In genomic region chr14:32077081-32078029, GRCh38 we compare ENCODE assay signal across 8 cellular contexts. TPM values are rescaled to one million over a fixed set of nuclear protein-coding genes. Genes with fewer than 3 reads are reported as not detected.
DNase-seq lines count a peak whose midpoint lies in the region; ATAC-seq and TF ChIP-seq lines count a peak whose summit lies in the region.

Gene ARHGAP5, plus strand, starts transcription at chr14:32077304. Its CDS starts 13,366 bp downstream, at chr14:32090670.

- TF ChIP-seq CTCF in epithelial cell of proximal tubule (conservative IDR thresholded peaks at IDR 0.05; ENCODE audit: low read depth, low read length): no peak

- H3K9me3 Mint-ChIP-seq in stimulated activated naive CD8-positive, alpha-beta T cell treated with anti-CD3 and anti-CD28 coated beads, Interleukin-15, amount 100 ng/mL, for 72 hours: no peaks in the 10 kb centered on the region

- ATAC-seq in HG02981 (IDR thresholded peaks at IDR 0.05; ENCODE audit: unreplicated experiment): peak; percentile 44
- ATAC-seq in stimulated activated naive CD8-positive, alpha-beta T cell treated with anti-CD3 and anti-CD28 coated beads, Interleukin-15, amount 100 ng/mL, for 72 hours: peak; percentile 56

- no peaks in the 10 kb centered on the region for H3K27me3 Mint-ChIP-seq in stimulated activated naive CD8-positive, alpha-beta T cell treated with anti-CD3 and anti-CD28 coated beads, Interleukin-15, amount 100 ng/mL, for 72 hours

- H3K4me1 ChIP-seq in muscle layer of colon (ENCODE audit: insufficient read depth, low read length): peaks cover 35% of the 10 kb centered on the region

- H3K36me3 ChIP-seq in muscle layer of colon (ENCODE audit: insufficient read depth, low read length): no peaks in the 10 kb centered on the region

- peak within 1 kb of the TSS; percentile 92 for H3K9ac ChIP-seq in muscle layer of colon (ENCODE audit: low read length)

- peak within 1 kb of the TSS; percentile 99 for H3K27ac ChIP-seq in muscle layer of colon (ENCODE audit: low read depth, low read length)

- peaks cover 34% of the 10 kb centered on the region for H3K4me1 Mint-ChIP-seq in stimulated activated naive CD8-positive, alpha-beta T cell treated with anti-CD3 and anti-CD28 coated beads, Interleukin-15, amount 100 ng/mL, for 72 hours

- H3K4me3 ChIP-seq in epithelial cell of proximal tubule (ENCODE audit: low read depth, low read length) (peak within 1 kb of the TSS; percentile 86), muscle layer of colon (ENCODE audit: low read depth in 1 of 2, low read length in 2 of 2) (peak within 1 kb of the TSS; percentile 93 to 95)

- H3K4me3 Mint-ChIP-seq in stimulated activated naive CD8-positive, alpha-beta T cell treated with anti-CD3 and anti-CD28 coated beads, Interleukin-15, amount 100 ng/mL, for 72 hours: peak within 1 kb of the TSS; percentile 90 to 91

- no peaks in the 10 kb centered on the region for H3K9me3 ChIP-seq in muscle layer of colon (ENCODE audit: low read length)

- H3K27me3 ChIP-seq in muscle layer of colon (ENCODE audit: control insufficient read depth in 1 of 2, insufficient read depth in 2 of 2, low read length in 2 of 2): no peaks in the 10 kb centered on the region

- DNase-seq in NCI-H2196 (lab: John Stamatoyannopoulos, UW; ENCODE audit: unreplicated experiment) (peak; percentile 13), NCI-H2196 treated with DMSO at 0.1 percent for 48 hours (lab: John Stamatoyannopoulos, UW; ENCODE audit: unreplicated experiment) (no peak), NCI-H526 (lab: John Stamatoyannopoulos, UW) (peak; percentile 44 to 86), epithelial cell of proximal tubule (ENCODE audit: low read depth) (no peak)
- DNase-seq in activated CD8-positive, alpha-beta memory T cell treated with anti-CD3 and anti-CD28 coated beads, Interleukin-2, amount 50 U/mL, for 48 hours: peak; percentile 75
- DNase-seq in stimulated activated naive CD8-positive, alpha-beta T cell treated with anti-CD3 and anti-CD28 coated beads, Interleukin-15, amount 100 ng/mL, for 72 hours: peak; percentile 55 to 59

- peak within 1 kb of the TSS; percentile 97 to 98 for H3K27ac Mint-ChIP-seq in stimulated activated naive CD8-positive, alpha-beta T cell treated with anti-CD3 and anti-CD28 coated beads, Interleukin-15, amount 100 ng/mL, for 72 hours

RNA-seq across cellular contexts. Expression of gene ARHGAP5, which starts in this region (rescaled TPM):
- 26.4 and 45.7 TPM in 2 replicates for total RNA-seq in epithelial cell of proximal tubule

Comparison
In these comparisons a context has a peak if more than half of its experiments do, and no peak if none do; other contexts are left out.
1. DNase-seq: peak in NCI-H2196 (single experiment), NCI-H526 (2 of 2), activated CD8-positive, alpha-beta memory T cell treated with anti-CD3 and anti-CD28 coated beads, Interleukin-2, amount 50 U/mL, for 48 hours (single experiment) and stimulated activated naive CD8-positive, alpha-beta T cell treated with anti-CD3 and anti-CD28 coated beads, Interleukin-15, amount 100 ng/mL, for 72 hours (2 of 2); none in NCI-H2196 treated with DMSO at 0.1 percent for 48 hours (single experiment) and epithelial cell of proximal tubule (single experiment).